40 cellular contexts compared by ENCODE assay signal in genomic region chr4:106132045-106132444, GRCh38.
"Had no signal": no experiment of that assay in that cellular context is flagged by ENCODE, and none has a peak within 500 bp of the region (broad histone marks: within the 10 kb centered on the region; RNA-seq: fewer than 3 reads in every experiment).

No MANE protein-coding gene starts in this region.

- H3K27me3 Mint-ChIP-seq: activated naive CD4-positive, alpha-beta T cell treated with anti-CD3 and anti-CD28 coated beads, Interleukin-2, amount 10 ng/mL, durations not matched to agents 7 days and 5 days; activated naive CD4-positive, alpha-beta T cell treated with anti-CD3 and anti-CD28 coated beads, Interleukin-2, amount 50 U/mL, for 24 hours; activated naive CD8-positive, alpha-beta T cell; activated naive CD8-positive, alpha-beta T cell treated with anti-CD3 and anti-CD28 coated beads for 36 hours; activated naive CD8-positive, alpha-beta T cell treated with anti-CD3 and anti-CD28 coated beads, Interleukin-2, amount 10 ng/mL, durations not matched to agents 7 days and 5 days; activated naive CD8-positive, alpha-beta T cell treated with anti-CD3 and anti-CD28 coated beads, Interleukin-2, amount 50 U/mL, for 24 hours; activated T-cell treated with anti-CD3 and anti-CD28 coated beads, Interleukin-2, amount 50 U/mL, for 24 hours; activated T-helper 17 cell treated with anti-CD3 and anti-CD28 coated beads, Interleukin-2, amount 50 U/mL, for 72 hours; central memory CD8-positive, alpha-beta T cell had no signal

- H3K27ac Mint-ChIP-seq: activated naive CD4-positive, alpha-beta T cell treated with anti-CD3 and anti-CD28 coated beads for 36 hours; activated naive CD4-positive, alpha-beta T cell treated with anti-CD3 and anti-CD28 coated beads, Interleukin-2, amount 10 ng/mL, durations not matched to agents 7 days and 5 days; activated naive CD4-positive, alpha-beta T cell treated with anti-CD3 and anti-CD28 coated beads, Interleukin-2, amount 50 U/mL, for 24 hours; activated naive CD4-positive, alpha-beta T cell treated with anti-CD3 and anti-CD28 coated beads, Interleukin-2, amount 50 U/mL, for 72 hours; activated naive CD8-positive, alpha-beta T cell; activated naive CD8-positive, alpha-beta T cell treated with anti-CD3 and anti-CD28 coated beads for 36 hours; activated naive CD8-positive, alpha-beta T cell treated with anti-CD3 and anti-CD28 coated beads, Interleukin-2, amount 10 ng/mL, durations not matched to agents 7 days and 5 days; activated naive CD8-positive, alpha-beta T cell treated with anti-CD3 and anti-CD28 coated beads, Interleukin-2, amount 50 U/mL, for 24 hours; activated T-cell treated with anti-CD3 and anti-CD28 coated beads, Interleukin-2, amount 50 U/mL, for 24 hours; activated T-cell treated with anti-CD3 and anti-CD28 coated beads, Interleukin-2, amount 50 U/mL, for 72 hours; activated T-helper 1 cell treated with anti-CD3 and anti-CD28 coated beads, Interleukin-12 subunit alpha, Interleukin-12 subunit beta, Interleukin-2, Interleukin-4 antibody, amounts not matched to agents 30 ng/mL and 10 ng/mL and 1 ng/mL, durations not matched to agents 14 hours and 24 hours and 36 hours; activated T-helper 17 cell treated with anti-CD3 and anti-CD28 coated beads, Interleukin-2, amount 50 U/mL, for 72 hours; activated T-helper 2 cell treated with anti-CD3 and anti-CD28 coated beads, Interferon-gamma antibody, Interleukin-2, Interleukin-4, amounts not matched to agents 10 μg/mL and 5 μg/mL and 100 μg/mL, durations not matched to agents 14 hours and 24 hours and 36 hours; brain had no signal

- FAIRE-seq: astrocyte, bronchial epithelial cell had no signal

- ATAC-seq: activated naive CD4-positive, alpha-beta T cell treated with anti-CD3 and anti-CD28 coated beads, Interleukin-2, amount 50 U/mL, for 72 hours; activated naive CD8-positive, alpha-beta T cell treated with anti-CD3 and anti-CD28 coated beads, Interleukin-2, amount 50 U/mL, for 24 hours; activated T-cell treated with anti-CD3 and anti-CD28 coated beads, Interleukin-2, amount 50 U/mL, for 4 hours; activated T-cell treated with anti-CD3 and anti-CD28 coated beads, Interleukin-2, amount 50 U/mL, for 72 hours; activated T-helper 17 cell treated with anti-CD3 and anti-CD28 coated beads, Interleukin-2, amount 50 U/mL, for 72 hours; body of pancreas had no signal

- H3K4me1 Mint-ChIP-seq: activated T-helper 17 cell treated with anti-CD3 and anti-CD28 coated beads, Interleukin-2, amount 50 U/mL, for 72 hours had no signal

- H3K36me3 ChIP-seq: adrenal gland, brain microvascular endothelial cell, breast epithelium, cardiac muscle cell had no signal

- DNase-seq: activated effector memory CD4-positive, alpha-beta T cell treated with anti-CD3 and anti-CD28 coated beads, Interleukin-2, amount 50 U/mL, for 16 hours; activated effector memory CD4-positive, alpha-beta T cell treated with Interleukin-2 at 50 U/mL for 16 hours; activated gamma-delta T cell; activated gamma-delta T cell treated with Interleukin-2 at 50 U/mL for 16 hours; activated naive CD4-positive, alpha-beta T cell; activated naive CD4-positive, alpha-beta T cell treated with anti-CD3 and anti-CD28 coated beads for 36 hours; activated naive CD4-positive, alpha-beta T cell treated with anti-CD3 and anti-CD28 coated beads, Interleukin-2, amount 10 ng/mL, durations not matched to agents 7 days and 5 days; activated naive CD4-positive, alpha-beta T cell treated with anti-CD3 and anti-CD28 coated beads, Interleukin-2, amount 50 U/mL, for 16 hours; activated naive CD4-positive, alpha-beta T cell treated with Interleukin-2 at 50 U/mL for 16 hours; activated naive CD8-positive, alpha-beta T cell treated with anti-CD3 and anti-CD28 coated beads for 36 hours; activated naive CD8-positive, alpha-beta T cell treated with anti-CD3 and anti-CD28 coated beads, Interleukin-2, amount 10 ng/mL, durations not matched to agents 7 days and 5 days; activated naive CD8-positive, alpha-beta T cell treated with anti-CD3 and anti-CD28 coated beads, Interleukin-2, amount 50 U/mL, for 24 hours; activated T-cell treated with anti-CD3 and anti-CD28 coated beads, Interleukin-2, amount 50 U/mL, for 1 hour; activated T-cell treated with anti-CD3 and anti-CD28 coated beads, Interleukin-2, amount 50 U/mL, for 24 hours; activated T-cell treated with anti-CD3 and anti-CD28 coated beads, Interleukin-2, amount 50 U/mL, for 4 hours; activated T-cell treated with anti-CD3 and anti-CD28 coated beads, Interleukin-2, amount 50 U/mL, for 48 hours; activated T-cell treated with anti-CD3 and anti-CD28 coated beads, Interleukin-2, amount 50 U/mL, for 72 hours; adrenal gland; amniotic stem cell; amygdala; anterior cingulate cortex; aorta; body of pancreas; brain microvascular endothelial cell; caudate nucleus; central memory CD4-positive, alpha-beta T cell; cerebellar nuclear complex had no signal

- H3K4me3 ChIP-seq: adrenal gland, ascending aorta, body of pancreas, breast epithelium, cardiac muscle cell had no signal

- H3K27ac ChIP-seq: adrenal gland, ascending aorta, body of pancreas, brain microvascular endothelial cell, breast epithelium, cardiac muscle cell had no signal

- H3K4me1 ChIP-seq: adrenal gland, ascending aorta, body of pancreas, breast epithelium had no signal

- H3K4me3 Mint-ChIP-seq: activated naive CD4-positive, alpha-beta T cell treated with anti-CD3 and anti-CD28 coated beads for 36 hours; activated naive CD4-positive, alpha-beta T cell treated with anti-CD3 and anti-CD28 coated beads, Interleukin-2, amount 10 ng/mL, durations not matched to agents 7 days and 5 days; activated naive CD4-positive, alpha-beta T cell treated with anti-CD3 and anti-CD28 coated beads, Interleukin-2, amount 50 U/mL, for 24 hours; activated naive CD8-positive, alpha-beta T cell; activated naive CD8-positive, alpha-beta T cell treated with anti-CD3 and anti-CD28 coated beads for 36 hours; activated naive CD8-positive, alpha-beta T cell treated with anti-CD3 and anti-CD28 coated beads, Interleukin-2, amount 10 ng/mL, durations not matched to agents 7 days and 5 days; activated naive CD8-positive, alpha-beta T cell treated with anti-CD3 and anti-CD28 coated beads, Interleukin-2, amount 50 U/mL, for 24 hours; activated T-cell treated with anti-CD3 and anti-CD28 coated beads, Interleukin-2, amount 50 U/mL, for 24 hours; activated T-cell treated with anti-CD3 and anti-CD28 coated beads, Interleukin-2, amount 50 U/mL, for 4 hours; activated T-cell treated with anti-CD3 and anti-CD28 coated beads, Interleukin-2, amount 50 U/mL, for 72 hours; activated T-helper 1 cell treated with anti-CD3 and anti-CD28 coated beads, Interleukin-12 subunit alpha, Interleukin-12 subunit beta, Interleukin-2, Interleukin-4 antibody, amounts not matched to agents 30 ng/mL and 10 ng/mL and 1 ng/mL, durations not matched to agents 14 hours and 24 hours and 36 hours; activated T-helper 17 cell treated with anti-CD3 and anti-CD28 coated beads, Interleukin-2, amount 50 U/mL, for 72 hours; brain; central memory CD8-positive, alpha-beta T cell had no signal

- H3K9me3 ChIP-seq: ascending aorta had no signal

- H3K27me3 ChIP-seq: adrenal gland, ascending aorta, body of pancreas, brain microvascular endothelial cell, breast epithelium, cardiac muscle cell had no signal
